ENCODE assay signal across 10 cellular contexts in the genomic region with DNA sequence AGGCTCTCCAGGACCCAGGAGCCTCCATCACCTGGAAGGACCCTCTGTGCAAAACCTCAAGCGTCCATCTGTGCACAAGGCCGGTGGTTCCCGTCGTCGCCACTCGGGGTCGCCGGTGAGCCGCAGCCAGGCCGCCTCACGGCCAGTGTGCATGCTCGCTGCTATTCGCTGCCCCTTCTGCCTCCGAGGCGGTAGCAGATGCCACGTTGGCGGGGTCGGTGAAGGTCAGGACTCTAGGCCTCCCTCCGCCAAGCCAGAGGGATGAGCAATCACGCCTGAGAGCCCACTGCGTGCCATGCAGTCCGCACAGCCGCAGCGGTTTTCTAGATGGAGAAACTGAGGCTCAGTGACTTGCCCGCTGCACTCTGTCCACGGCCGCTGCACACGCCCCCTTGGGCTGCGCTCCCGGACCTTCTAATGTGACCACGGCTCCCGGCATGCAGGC. TPM values are rescaled to one million over a fixed set of nuclear protein-coding genes. Genes with fewer than 3 reads are reported as not detected.
DNase-seq lines count a peak whose midpoint lies in the region; ATAC-seq and TF ChIP-seq lines count a peak whose summit lies in the region.
"Had no signal": no experiment of that assay in that cellular context is flagged by ENCODE, and none has a peak within 500 bp of the region (broad histone marks: within the 10 kb centered on the region; RNA-seq: fewer than 3 reads in every experiment).

No MANE protein-coding gene starts in this region.

- H3K79me1 ChIP-seq in trophoblast cell (ENCODE audit: low read length): peaks cover 2% of the 10 kb centered on the region

- no peak overlapping the region for H2BK120ac ChIP-seq in trophoblast cell (ENCODE audit: insufficient read depth, low read length, poor library complexity)

- no peak overlapping the region for H3K4me2 ChIP-seq in trophoblast cell (ENCODE audit: low read length)

- no peak overlapping the region for H3K9ac ChIP-seq in trophoblast cell (ENCODE audit: low read length)

- H3K4me3 ChIP-seq in prostate gland (no peak overlapping the region), trophoblast cell (ENCODE audit: low read depth, low read length) (no peak overlapping the region)

- no peak overlapping the region for H3K18ac ChIP-seq in trophoblast cell (ENCODE audit: low read length)

- no peak overlapping the region for H3K23ac ChIP-seq in trophoblast cell (ENCODE audit: low read length)

- H4K8ac ChIP-seq in trophoblast cell (ENCODE audit: low read depth, low read length): no peak overlapping the region

- TF ChIP-seq CTCF in prostate gland (IDR thresholded peaks at IDR 0.05): peak in 2 of 4 experiments; percentile 66 to 89

- H3K9me3 ChIP-seq in prostate gland (no peaks in the 10 kb centered on the region), trophoblast cell (ENCODE audit: insufficient read depth, low read depth, low read length) (no peaks in the 10 kb centered on the region)

- ATAC-seq in HG03175 (IDR thresholded peaks at IDR 0.05; ENCODE audit: unreplicated experiment): no peak

- WGBS in prostate gland: 11% methylated on average over 30 of the region's 32 CpGs
- WGBS in trophoblast cell (ENCODE audit: extremely low coverage, insufficient coverage, insufficient read length): no CpG with 5 or more reads among the region's 32 CpGs

- H3K36me3 ChIP-seq in prostate gland (no peaks in the 10 kb centered on the region), trophoblast cell (ENCODE audit: control insufficient read depth in 1 of 2, insufficient read depth in 2 of 2, low read length in 2 of 2) (no peaks in the 10 kb centered on the region)

- no peaks in the 10 kb centered on the region for H3K4me1 ChIP-seq in prostate gland (replicated peaks)
- peaks cover 4 to 5% of the 10 kb centered on the region in 2 experiments for H3K4me1 ChIP-seq in trophoblast cell (ENCODE audit: control insufficient read depth in 1 of 2, insufficient read depth in 2 of 2, low read length in 2 of 2)

- DNase-seq in DMS 273 (lab: John Stamatoyannopoulos, UW; ENCODE audit: unreplicated experiment) (peak; percentile 71), DMS 273 treated with DMSO at 0.1 percent for 48 hours (lab: John Stamatoyannopoulos, UW) (no peak), NCI-H2227 treated with DMSO at 0.1 percent for 48 hours (lab: John Stamatoyannopoulos, UW) (peak; percentile 42), prostate gland (ENCODE audit: low spot score) (peak; percentile 34), trophoblast cell (no peak), GM19238 (ENCODE audit: insufficient read length, low spot score) (no peak)
- DNase-seq in effector CD8-positive, alpha-beta T cell (lab: John Stamatoyannopoulos, UW): peak; percentile 37
- DNase-seq: 8988T had no signal

- no peak overlapping the region for H2BK5ac ChIP-seq in trophoblast cell (ENCODE audit: low read depth, low read length, poor library complexity)

- H3K27ac ChIP-seq in prostate gland (no peak overlapping the region), trophoblast cell (ENCODE audit: low read depth, low read length) (no peak overlapping the region)

- intact Hi-C loops in prostate gland (cut with DNase I): no loop called here

- H3K79me2 ChIP-seq in trophoblast cell (ENCODE audit: control insufficient read depth, insufficient read depth, low read length, poor library complexity): no peaks in the 10 kb centered on the region

- no peak overlapping the region for H4K12ac ChIP-seq in trophoblast cell (ENCODE audit: low read depth, low read length)

- H3K14ac ChIP-seq in trophoblast cell (ENCODE audit: low read length): no peak overlapping the region

- no peak overlapping the region for H2AFZ ChIP-seq in trophoblast cell (ENCODE audit: insufficient read depth, low read length, poor library complexity)

- no peak overlapping the region for H3K4ac ChIP-seq in trophoblast cell (ENCODE audit: low read depth, low read length)

- H3K27me3 ChIP-seq in prostate gland (replicated peaks; ENCODE audit: insufficient read depth): no peaks in the 10 kb centered on the region
- no peaks in the 10 kb centered on the region for H3K27me3 ChIP-seq in trophoblast cell (ENCODE audit: insufficient read depth, low read length)

- no peak overlapping the region for H2AK5ac ChIP-seq in trophoblast cell (ENCODE audit: low read length)

- no peak overlapping the region for H2BK12ac ChIP-seq in trophoblast cell (ENCODE audit: low read length)

- H4K91ac ChIP-seq in trophoblast cell (ENCODE audit: low read depth, low read length): no peak overlapping the region

- no peak for TF ChIP-seq POLR2A in prostate gland (IDR thresholded peaks at IDR 0.05)

RNA-seq across cellular contexts. Expression of gene UPK3B, which starts 5.7 kb away (rescaled TPM):
- 10 to 100 TPM in 1 of 2 donors, 1 to 10 TPM in 1; 6.6 to 13.5 TPM for total RNA-seq in prostate gland
- 0.69 and 0.89 TPM in 2 replicates for polyA plus RNA-seq in trophoblast cell (2013)

RNA-seq across cellular contexts. Expression of gene SPDYE16, which starts 27.1 kb away (rescaled TPM):
- under 1 TPM; 0.41 to 0.51 TPM for total RNA-seq in prostate gland
- polyA plus RNA-seq in trophoblast cell (2013): not detected in 2 replicates
- total RNA-seq: lung microvascular endothelial cell had no signal

RNA-seq across cellular contexts. Expression of gene DTX2, which starts 54.5 kb away (rescaled TPM):
- 100 to 1,000 TPM in 1 of 2 donors, 10 to 100 TPM in 1; 67.8 to 142 TPM for total RNA-seq in prostate gland
- 23.6 and 23.7 TPM in 2 replicates for polyA plus RNA-seq in trophoblast cell (2013)

Comparison
In these comparisons a context has a peak if more than half of its experiments do, and no peak if none do; other contexts are left out.
1. DNase-seq: peak in DMS 273 (single experiment), NCI-H2227 treated with DMSO at 0.1 percent for 48 hours (single experiment), effector CD8-positive, alpha-beta T cell (single experiment) and prostate gland (single experiment); none in DMS 273 treated with DMSO at 0.1 percent for 48 hours (single experiment), trophoblast cell (0 of 2) and GM19238 (single experiment).